In the genomic region with DNA sequence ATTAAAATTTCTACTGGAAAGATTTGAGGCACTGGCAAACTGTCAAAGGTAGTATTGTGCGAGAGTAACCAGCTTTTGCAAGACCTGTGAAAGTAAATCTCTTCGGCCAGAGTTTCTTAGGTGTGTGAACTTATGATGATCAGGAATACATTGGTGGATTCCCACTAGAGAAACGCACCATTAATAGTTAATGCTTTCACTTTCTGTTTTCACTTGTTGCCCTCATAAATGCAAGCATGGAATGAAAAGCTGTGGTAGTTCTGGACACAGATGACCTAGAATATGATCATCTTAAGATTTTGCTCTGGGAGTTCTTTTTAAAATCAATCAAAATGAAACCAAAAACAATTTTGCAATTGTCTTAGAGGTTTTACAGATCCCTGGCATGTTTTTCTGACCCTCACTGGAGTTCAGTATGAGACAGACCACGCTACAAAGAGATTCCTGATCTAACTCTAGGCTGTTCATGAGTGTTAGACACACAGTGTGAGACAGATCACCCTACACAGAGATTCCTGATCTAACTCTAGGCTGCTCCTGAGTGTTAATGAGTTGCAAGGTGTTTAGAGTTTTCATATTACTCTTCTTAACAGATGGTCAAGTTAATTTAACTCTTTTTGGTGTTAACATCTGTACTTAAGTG, we compare ENCODE assay signal across 9 cellular contexts.
DNase-seq lines count a peak whose midpoint lies in the region; ATAC-seq and TF ChIP-seq lines count a peak whose summit lies in the region.
"Had no signal": no experiment of that assay in that cellular context is flagged by ENCODE, and none has a peak within 500 bp of the region (broad histone marks: within the 10 kb centered on the region; RNA-seq: fewer than 3 reads in every experiment).

No MANE protein-coding gene starts in this region.

- peak overlapping the region; percentile 30 for H3K4me3 ChIP-seq in rectal smooth muscle tissue (ENCODE audit: low read length)

- H3K9ac ChIP-seq in rectal smooth muscle tissue (ENCODE audit: low read length) = no peak overlapping the region

- intact Hi-C loops in activated CD4-positive, alpha-beta T cell treated with anti-CD3 and anti-CD28 coated beads, Interleukin-2, amount 10 ng/mL, durations not matched to agents 24 days and 14 days (cut with micrococcal nuclease) = no loop called here

- H3K4me1 Mint-ChIP-seq in activated CD4-positive, alpha-beta T cell treated with anti-CD3 and anti-CD28 coated beads, Interleukin-2, amount 10 ng/mL, durations not matched to agents 24 days and 14 days = peaks cover 8% of the 10 kb centered on the region
- H3K4me1 Mint-ChIP-seq in central memory CD8-positive, alpha-beta T cell = peaks cover 13% of the 10 kb centered on the region

- H3K4me3 Mint-ChIP-seq in activated CD4-positive, alpha-beta T cell treated with anti-CD3 and anti-CD28 coated beads, Interleukin-2, amount 10 ng/mL, durations not matched to agents 24 days and 14 days = peak overlapping the region; percentile 60
- H3K4me3 Mint-ChIP-seq in central memory CD8-positive, alpha-beta T cell = peak overlapping the region; percentile 65

- POLR2A ChIA-PET in HEK293T (lab: Yijun Ruan, JAX) = no interaction called here

- H3K9me3 Mint-ChIP-seq in activated CD4-positive, alpha-beta T cell treated with anti-CD3 and anti-CD28 coated beads, Interleukin-2, amount 10 ng/mL, durations not matched to agents 24 days and 14 days = no peaks in the 10 kb centered on the region
- no peaks in the 10 kb centered on the region for H3K9me3 Mint-ChIP-seq in central memory CD8-positive, alpha-beta T cell

- H3K27me3 ChIP-seq in rectal smooth muscle tissue (ENCODE audit: control insufficient read depth, insufficient read depth, low read length) = no peaks in the 10 kb centered on the region
- H3K27me3 ChIP-seq: neutrophil had no signal

- ATAC-seq in HG02973 (IDR thresholded peaks at IDR 0.05; ENCODE audit: unreplicated experiment) = peak; percentile 66
- no peak for ATAC-seq in central memory CD8-positive, alpha-beta T cell (replicated peaks; ENCODE audit: extremely low read depth, poor library complexity, severe bottlenecking)
- ATAC-seq in HG03280 (IDR thresholded peaks at IDR 0.05; ENCODE audit: unreplicated experiment) = no peak

- H3K27ac Mint-ChIP-seq in activated CD4-positive, alpha-beta T cell treated with anti-CD3 and anti-CD28 coated beads, Interleukin-2, amount 10 ng/mL, durations not matched to agents 24 days and 14 days = peak overlapping the region; percentile 4
- H3K27ac Mint-ChIP-seq in central memory CD8-positive, alpha-beta T cell (ENCODE audit: low read depth) = peak overlapping the region; percentile 30

- CTCF ChIA-PET in HEK293T (lab: Yijun Ruan, JAX) = no interaction called here

- H3K36me3 Mint-ChIP-seq in activated CD4-positive, alpha-beta T cell treated with anti-CD3 and anti-CD28 coated beads, Interleukin-2, amount 10 ng/mL, durations not matched to agents 24 days and 14 days (ENCODE audit: low read depth) = peaks cover 4% of the 10 kb centered on the region
- H3K36me3 Mint-ChIP-seq in central memory CD8-positive, alpha-beta T cell (ENCODE audit: insufficient read depth) = peaks cover 3% of the 10 kb centered on the region

- DNase-seq in activated CD4-positive, alpha-beta T cell treated with anti-CD3 and anti-CD28 coated beads, Interleukin-2, amount 10 ng/mL, durations not matched to agents 24 days and 14 days = no peak
- DNase-seq in activated CD4-positive, alpha-beta T cell treated with anti-CD3 and anti-CD28 coated beads, Interleukin-2, amount 50 U/mL, for 4 hours = no peak
- no peak for DNase-seq in central memory CD8-positive, alpha-beta T cell (ENCODE audit: low spot score in 2 of 2)
- DNase-seq in amniotic stem cell (lab: John Stamatoyannopoulos, UW) (no peak), HEK293T (ENCODE audit: extremely low spot score) (no peak)

- H3K27ac ChIP-seq in rectal smooth muscle tissue (ENCODE audit: low read depth, low read length) = peak overlapping the region; percentile 33
- H3K27ac ChIP-seq: neutrophil had no signal

- H3K36me3 ChIP-seq in rectal smooth muscle tissue (ENCODE audit: control insufficient read depth, insufficient read depth, low read length) = no peaks in the 10 kb centered on the region

- no peaks in the 10 kb centered on the region for H3K27me3 Mint-ChIP-seq in activated CD4-positive, alpha-beta T cell treated with anti-CD3 and anti-CD28 coated beads, Interleukin-2, amount 10 ng/mL, durations not matched to agents 24 days and 14 days
- H3K27me3 Mint-ChIP-seq in central memory CD8-positive, alpha-beta T cell = no peaks in the 10 kb centered on the region

- H3K4me1 ChIP-seq in rectal smooth muscle tissue (ENCODE audit: control insufficient read depth, insufficient read depth, low read length) = peaks cover 3% of the 10 kb centered on the region

TF ChIP-seq in HEK293T, 16 proteins besides CTCF, POLR2A, EP300 and RAD21:
- TF ChIP-seq FOXM1 (IDR thresholded peaks at IDR 0.05; ENCODE audit: borderline replicate concordance) (no peak), FOXK2 (IDR thresholded peaks at IDR 0.05) (no peak), NFRKB (IDR thresholded peaks at IDR 0.05) (no peak), ELF4 (IDR thresholded peaks at IDR 0.05) (no peak), L3MBTL2 (conservative IDR thresholded peaks at IDR 0.05) (no peak), ARNT (IDR thresholded peaks at IDR 0.05) (no peak), ZNF384 (IDR thresholded peaks at IDR 0.05) (no peak), SUZ12 (IDR thresholded peaks at IDR 0.05) (no peak), HDGF (IDR thresholded peaks at IDR 0.05; ENCODE audit: borderline replicate concordance) (no peak), SP1 (IDR thresholded peaks at IDR 0.05) (no peak), CTBP1 (IDR thresholded peaks at IDR 0.05; ENCODE audit: borderline replicate concordance) (no peak), TARDBP (IDR thresholded peaks at IDR 0.05) (no peak), FOXA1 (IDR thresholded peaks at IDR 0.05) (no peak), BHLHE40 (IDR thresholded peaks at IDR 0.05; ENCODE audit: borderline replicate concordance) (no peak), LEF1 (IDR thresholded peaks at IDR 0.05; ENCODE audit: borderline replicate concordance) (no peak)
- TF ChIP-seq, protein P1, sequence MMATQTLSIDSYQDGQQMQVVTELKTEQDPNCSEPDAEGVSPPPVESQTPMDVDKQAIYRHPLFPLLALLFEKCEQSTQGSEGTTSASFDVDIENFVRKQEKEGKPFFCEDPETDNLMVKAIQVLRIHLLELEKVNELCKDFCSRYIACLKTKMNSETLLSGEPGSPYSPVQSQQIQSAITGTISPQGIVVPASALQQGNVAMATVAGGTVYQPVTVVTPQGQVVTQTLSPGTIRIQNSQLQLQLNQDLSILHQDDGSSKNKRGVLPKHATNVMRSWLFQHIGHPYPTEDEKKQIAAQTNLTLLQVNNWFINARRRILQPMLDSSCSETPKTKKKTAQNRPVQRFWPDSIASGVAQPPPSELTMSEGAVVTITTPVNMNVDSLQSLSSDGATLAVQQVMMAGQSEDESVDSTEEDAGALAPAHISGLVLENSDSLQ (IDR thresholded peaks at IDR 0.05) = no peak
